8 cellular contexts compared by ENCODE assay signal in the genomic region with DNA sequence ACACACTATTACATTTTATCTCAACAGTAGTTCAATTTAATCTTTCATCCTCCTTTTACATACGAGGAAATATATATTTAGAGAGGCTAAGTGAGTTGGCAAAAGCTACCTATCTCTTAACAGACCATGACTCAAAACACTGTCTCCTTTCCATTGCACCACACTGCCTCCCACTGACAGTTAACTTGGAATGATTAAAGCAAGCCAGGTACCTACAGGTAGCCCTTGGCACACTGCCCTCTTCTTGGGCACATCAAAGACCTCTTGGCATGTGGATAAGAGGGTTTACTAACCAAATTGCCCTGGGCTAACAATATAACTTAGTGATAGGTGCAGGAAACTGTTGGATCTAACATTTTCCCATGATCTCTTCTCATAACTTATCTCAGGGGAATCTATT. TPM values are rescaled to one million over a fixed set of nuclear protein-coding genes. Genes with fewer than 3 reads are reported as not detected.
DNase-seq lines count a peak whose midpoint lies in the region; ATAC-seq and TF ChIP-seq lines count a peak whose summit lies in the region.

No MANE protein-coding gene starts in this region.

- H2AFZ ChIP-seq in OCI-LY3 (ENCODE audit: low read depth, low read length) = no peak overlapping the region

- H3K27me3 ChIP-seq in OCI-LY3 (ENCODE audit: low read depth, low read length) = no peaks in the 10 kb centered on the region

- no peak overlapping the region for H3K9ac ChIP-seq in OCI-LY3 (ENCODE audit: low read length)

- H3K9me3 ChIP-seq in OCI-LY3 (ENCODE audit: insufficient read depth, low read length) = no peaks in the 10 kb centered on the region

- H3K27ac ChIP-seq in OCI-LY3 (ENCODE audit: low read length) = no peak overlapping the region

- no peak for ATAC-seq in stimulated activated naive CD8-positive, alpha-beta T cell treated with anti-CD3 and anti-CD28 coated beads, Interleukin-15, Interleukin-2, amounts not matched to agents 100 U/mL and 50 U/mL, for 24 hours

- H4K20me1 ChIP-seq in OCI-LY3 (ENCODE audit: insufficient read depth, low read length) = peaks cover 28% of the 10 kb centered on the region

- peak; percentile 39 for TF ChIP-seq CTCF in OCI-LY3 (IDR thresholded peaks at IDR 0.05; ENCODE audit: low read depth, low read length)
- TF ChIP-seq CTCF in epithelial cell of proximal tubule (conservative IDR thresholded peaks at IDR 0.05; ENCODE audit: low read depth, low read length) = peak; percentile 38

- peak; percentile 19 for DNase-seq in activated naive CD4-positive, alpha-beta T cell treated with Interleukin-2 at 50 U/mL for 16 hours
- no peak for DNase-seq in activated naive CD4-positive, alpha-beta T cell (lab: John Stamatoyannopoulos, UW)
- no peak for DNase-seq in epithelial cell of proximal tubule (ENCODE audit: low read depth)
- DNase-seq in stimulated activated naive CD8-positive, alpha-beta T cell treated with anti-CD3 and anti-CD28 coated beads, Interleukin-15, Interleukin-2, amounts not matched to agents 100 U/mL and 50 U/mL, for 24 hours = peak; percentile 17
- DNase-seq in NCI-H187 treated with DMSO at 0.1 percent for 48 hours (lab: John Stamatoyannopoulos, UW) = no peak
- no peak for DNase-seq in NCI-H2107 (lab: John Stamatoyannopoulos, UW)
- DNase-seq in COLO829 (ENCODE audit: low spot score) = no peak

- no peaks in the 10 kb centered on the region for H3K36me3 ChIP-seq in OCI-LY3 (replicated peaks; ENCODE audit: low read depth, low read length)

- peaks cover 84% of the 10 kb centered on the region for H3K79me2 ChIP-seq in OCI-LY3 (ENCODE audit: low read length)

- H3K4me1 ChIP-seq in OCI-LY3 (ENCODE audit: low read length) = peaks cover 25% of the 10 kb centered on the region

- peak overlapping the region; percentile 87 for H3K4me2 ChIP-seq in OCI-LY3 (ENCODE audit: low read length)

- no peak overlapping the region for H3K4me3 ChIP-seq in OCI-LY3 (ENCODE audit: low read length)
- peak overlapping the region; percentile 84 for H3K4me3 ChIP-seq in epithelial cell of proximal tubule (ENCODE audit: low read depth, low read length)

RNA-seq across cellular contexts. Expression of a gene that starts 1.9 kb away (rescaled TPM):
- total RNA-seq in epithelial cell of proximal tubule = 4.8 and 8.2 TPM in 2 replicates

RNA-seq across cellular contexts. Expression of a gene that starts 4.7 kb away (rescaled TPM):
- total RNA-seq in epithelial cell of proximal tubule = 7.2 and 8.9 TPM in 2 replicates

RNA-seq across cellular contexts. Expression of a gene that starts 49.5 kb away (rescaled TPM):
- total RNA-seq in epithelial cell of proximal tubule = 0.12 and 0.51 TPM in 2 replicates

Comparison
In these comparisons a context has a peak if more than half of its experiments do, and no peak if none do; other contexts are left out.
1. DNase-seq: peak in activated naive CD4-positive, alpha-beta T cell treated with Interleukin-2 at 50 U/mL for 16 hours (single experiment) and stimulated activated naive CD8-positive, alpha-beta T cell treated with anti-CD3 and anti-CD28 coated beads, Interleukin-15, Interleukin-2, amounts not matched to agents 100 U/mL and 50 U/mL, for 24 hours (single experiment); none in activated naive CD4-positive, alpha-beta T cell (0 of 4), epithelial cell of proximal tubule (single experiment), NCI-H187 treated with DMSO at 0.1 percent for 48 hours (single experiment), NCI-H2107 (single experiment) and COLO829 (single experiment).